In genomic region chr9:116152941-116153764, GRCh38 we compare ENCODE assay signal across 9 cellular contexts. TPM values are rescaled to one million over a fixed set of nuclear protein-coding genes. Genes with fewer than 3 reads are reported as not detected.
A peak's percentile ranks its signal among the peaks of the same experiment; 100 is the strongest.
DNase-seq lines count a peak whose midpoint lies in the region; ATAC-seq and TF ChIP-seq lines count a peak whose summit lies in the region.
"Had no signal": no experiment of that assay in that cellular context is flagged by ENCODE, and none has a peak within 500 bp of the region (broad histone marks: within the 10 kb centered on the region; RNA-seq: fewer than 3 reads in every experiment).

No MANE protein-coding gene starts in this region.

- intact Hi-C loops in stomach (cut with DNase I; ENCODE audit: low total_unique reads) = loop anchor here (10.0 kb wide), 2 partner anchors 422 to 502 kb away; no protein-coding TSS in a partner anchor

- no peak for TF ChIP-seq EP300 in stomach (IDR thresholded peaks at IDR 0.05)

- peak; percentile 29 for DNase-seq in HK-2 (ENCODE audit: unreplicated experiment)
- peak; percentile 79 for DNase-seq in amniotic epithelial cell (ENCODE audit: low read depth)
- no peak for DNase-seq in stomach
- DNase-seq in RWPE1 (ENCODE audit: low spot score) = no peak
- no peak for DNase-seq in NCI-H1930 (lab: John Stamatoyannopoulos, UW)
- DNase-seq in NCI-H510A treated with DMSO at 0.1 percent for 48 hours (lab: John Stamatoyannopoulos, UW) = no peak
- DNase-seq: SIG-M5 had no signal

- no peak overlapping the region for H3K27ac ChIP-seq in iPS-18a (ENCODE audit: low read length)
- peak overlapping the region in 3 of 5 donors; percentile 54 to 80 (median 67) for H3K27ac ChIP-seq in stomach
- no peak overlapping the region for H3K27ac ChIP-seq in RWPE1

- H3K27me3 ChIP-seq in iPS-18a (ENCODE audit: control insufficient read depth, insufficient read depth, low read length) (peaks cover 60% of the 10 kb centered on the region), stomach (peaks cover 0 to 62% (median 19%) of the 10 kb centered on the region in 3 donors)

- no peak for TF ChIP-seq POLR2A in stomach (IDR thresholded peaks at IDR 0.05)

- no peak for TF ChIP-seq CTCF in stomach (IDR thresholded peaks at IDR 0.05)
- TF ChIP-seq CTCF in RWPE1 (conservative IDR thresholded peaks at IDR 0.05; ENCODE audit: low read depth) = no peak

- peaks cover 26% of the 10 kb centered on the region for H3K4me1 ChIP-seq in iPS-18a (ENCODE audit: control insufficient read depth, low read depth, low read length)
- H3K4me1 ChIP-seq in stomach = peaks cover 15 to 44% (median 29%) of the 10 kb centered on the region in 4 donors

- WGBS in stomach, 5 donors = 13 to 20% (median 18%) methylated on average over 9 of the region's 9 CpGs

- H3K9ac ChIP-seq in iPS-18a (ENCODE audit: low read length) = peak overlapping the region; percentile 13

- no peaks in the 10 kb centered on the region for H3K36me3 ChIP-seq in iPS-18a (ENCODE audit: control insufficient read depth, low read depth, low read length)
- H3K36me3 ChIP-seq in stomach = no peaks in the 10 kb centered on the region

- POLR2A ChIA-PET in RWPE1 (lab: Yijun Ruan, JAX; ENCODE audit: low non-redundant PET) = interaction anchor here (0.6 kb wide), 1 partner anchor 52 kb away, joined by 5 read pairs; no protein-coding TSS in a partner anchor

- CTCF ChIA-PET in RWPE1 (lab: Yijun Ruan, JAX) = interaction anchor here (0.7 to 1.3 kb wide), 5 partner anchors 8 to 419 kb away, joined by 3 to 9 read pairs (median 3); no protein-coding TSS in a partner anchor

- H3K9me3 ChIP-seq in iPS-18a (ENCODE audit: control insufficient read depth, low read depth, low read length) = no peaks in the 10 kb centered on the region
- H3K9me3 ChIP-seq in stomach = no peaks in the 10 kb centered on the region

- no peak for ATAC-seq in GM21526 (IDR thresholded peaks at IDR 0.05; ENCODE audit: low FRiP score, unreplicated experiment)

- H3K4me3 ChIP-seq in iPS-18a (ENCODE audit: low read length) (peak overlapping the region; percentile 51), stomach (peak overlapping the region; percentile 49 to 63 (median 53))

RNA-seq across cellular contexts. Expression of gene PAPPA, which starts 0.4 kb away (rescaled TPM):
- total RNA-seq in stomach = 10 to 100 TPM in 1 of 5 donors, 1 to 10 TPM in 2, under 1 TPM in 2; 0.45 to 11.7 (median 7.0) TPM
- polyA plus RNA-seq in stomach = 1 to 10 TPM in 2 of 3 donors, under 1 TPM in 1; 0.73 to 2.6 (median 1.2) TPM

Comparison
In these comparisons a context has a peak if more than half of its experiments do, and no peak if none do; other contexts are left out.
1. DNase-seq: peak in HK-2 (single experiment) and amniotic epithelial cell (single experiment); none in stomach (single experiment), RWPE1 (single experiment), NCI-H1930 (0 of 2) and NCI-H510A treated with DMSO at 0.1 percent for 48 hours (single experiment).
2. H3K27ac ChIP-seq: peak in stomach (3 of 5); none in iPS-18a (single experiment) and RWPE1 (single experiment).